ENCODE assay signal across 1 cellular context in the genomic region with DNA sequence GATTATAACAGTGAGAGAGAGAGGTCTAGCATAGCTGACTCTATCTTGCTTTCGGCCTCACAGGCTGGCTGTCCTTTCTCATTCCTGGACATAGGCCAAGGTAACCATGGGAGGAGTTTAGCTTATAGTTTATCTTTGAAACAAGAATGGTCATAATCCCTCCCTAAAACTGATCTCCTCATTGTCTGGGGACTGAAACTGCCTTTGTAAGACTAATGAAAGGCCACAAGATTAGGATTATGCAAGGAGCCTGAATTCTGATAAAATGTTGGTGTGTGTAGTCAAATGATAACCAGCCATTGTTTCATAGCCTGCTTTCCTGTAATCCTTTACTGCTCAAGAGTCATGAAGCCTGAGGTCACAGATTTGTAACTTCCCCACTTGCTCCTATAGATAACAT.
TF ChIP-seq lines count a peak whose summit lies in the region.

No MANE protein-coding gene starts in this region.

TF ChIP-seq in GM23338, 12 proteins besides CTCF, POLR2A, EP300 and RAD21 (continued from another document):
- TF ChIP-seq, protein P1, sequence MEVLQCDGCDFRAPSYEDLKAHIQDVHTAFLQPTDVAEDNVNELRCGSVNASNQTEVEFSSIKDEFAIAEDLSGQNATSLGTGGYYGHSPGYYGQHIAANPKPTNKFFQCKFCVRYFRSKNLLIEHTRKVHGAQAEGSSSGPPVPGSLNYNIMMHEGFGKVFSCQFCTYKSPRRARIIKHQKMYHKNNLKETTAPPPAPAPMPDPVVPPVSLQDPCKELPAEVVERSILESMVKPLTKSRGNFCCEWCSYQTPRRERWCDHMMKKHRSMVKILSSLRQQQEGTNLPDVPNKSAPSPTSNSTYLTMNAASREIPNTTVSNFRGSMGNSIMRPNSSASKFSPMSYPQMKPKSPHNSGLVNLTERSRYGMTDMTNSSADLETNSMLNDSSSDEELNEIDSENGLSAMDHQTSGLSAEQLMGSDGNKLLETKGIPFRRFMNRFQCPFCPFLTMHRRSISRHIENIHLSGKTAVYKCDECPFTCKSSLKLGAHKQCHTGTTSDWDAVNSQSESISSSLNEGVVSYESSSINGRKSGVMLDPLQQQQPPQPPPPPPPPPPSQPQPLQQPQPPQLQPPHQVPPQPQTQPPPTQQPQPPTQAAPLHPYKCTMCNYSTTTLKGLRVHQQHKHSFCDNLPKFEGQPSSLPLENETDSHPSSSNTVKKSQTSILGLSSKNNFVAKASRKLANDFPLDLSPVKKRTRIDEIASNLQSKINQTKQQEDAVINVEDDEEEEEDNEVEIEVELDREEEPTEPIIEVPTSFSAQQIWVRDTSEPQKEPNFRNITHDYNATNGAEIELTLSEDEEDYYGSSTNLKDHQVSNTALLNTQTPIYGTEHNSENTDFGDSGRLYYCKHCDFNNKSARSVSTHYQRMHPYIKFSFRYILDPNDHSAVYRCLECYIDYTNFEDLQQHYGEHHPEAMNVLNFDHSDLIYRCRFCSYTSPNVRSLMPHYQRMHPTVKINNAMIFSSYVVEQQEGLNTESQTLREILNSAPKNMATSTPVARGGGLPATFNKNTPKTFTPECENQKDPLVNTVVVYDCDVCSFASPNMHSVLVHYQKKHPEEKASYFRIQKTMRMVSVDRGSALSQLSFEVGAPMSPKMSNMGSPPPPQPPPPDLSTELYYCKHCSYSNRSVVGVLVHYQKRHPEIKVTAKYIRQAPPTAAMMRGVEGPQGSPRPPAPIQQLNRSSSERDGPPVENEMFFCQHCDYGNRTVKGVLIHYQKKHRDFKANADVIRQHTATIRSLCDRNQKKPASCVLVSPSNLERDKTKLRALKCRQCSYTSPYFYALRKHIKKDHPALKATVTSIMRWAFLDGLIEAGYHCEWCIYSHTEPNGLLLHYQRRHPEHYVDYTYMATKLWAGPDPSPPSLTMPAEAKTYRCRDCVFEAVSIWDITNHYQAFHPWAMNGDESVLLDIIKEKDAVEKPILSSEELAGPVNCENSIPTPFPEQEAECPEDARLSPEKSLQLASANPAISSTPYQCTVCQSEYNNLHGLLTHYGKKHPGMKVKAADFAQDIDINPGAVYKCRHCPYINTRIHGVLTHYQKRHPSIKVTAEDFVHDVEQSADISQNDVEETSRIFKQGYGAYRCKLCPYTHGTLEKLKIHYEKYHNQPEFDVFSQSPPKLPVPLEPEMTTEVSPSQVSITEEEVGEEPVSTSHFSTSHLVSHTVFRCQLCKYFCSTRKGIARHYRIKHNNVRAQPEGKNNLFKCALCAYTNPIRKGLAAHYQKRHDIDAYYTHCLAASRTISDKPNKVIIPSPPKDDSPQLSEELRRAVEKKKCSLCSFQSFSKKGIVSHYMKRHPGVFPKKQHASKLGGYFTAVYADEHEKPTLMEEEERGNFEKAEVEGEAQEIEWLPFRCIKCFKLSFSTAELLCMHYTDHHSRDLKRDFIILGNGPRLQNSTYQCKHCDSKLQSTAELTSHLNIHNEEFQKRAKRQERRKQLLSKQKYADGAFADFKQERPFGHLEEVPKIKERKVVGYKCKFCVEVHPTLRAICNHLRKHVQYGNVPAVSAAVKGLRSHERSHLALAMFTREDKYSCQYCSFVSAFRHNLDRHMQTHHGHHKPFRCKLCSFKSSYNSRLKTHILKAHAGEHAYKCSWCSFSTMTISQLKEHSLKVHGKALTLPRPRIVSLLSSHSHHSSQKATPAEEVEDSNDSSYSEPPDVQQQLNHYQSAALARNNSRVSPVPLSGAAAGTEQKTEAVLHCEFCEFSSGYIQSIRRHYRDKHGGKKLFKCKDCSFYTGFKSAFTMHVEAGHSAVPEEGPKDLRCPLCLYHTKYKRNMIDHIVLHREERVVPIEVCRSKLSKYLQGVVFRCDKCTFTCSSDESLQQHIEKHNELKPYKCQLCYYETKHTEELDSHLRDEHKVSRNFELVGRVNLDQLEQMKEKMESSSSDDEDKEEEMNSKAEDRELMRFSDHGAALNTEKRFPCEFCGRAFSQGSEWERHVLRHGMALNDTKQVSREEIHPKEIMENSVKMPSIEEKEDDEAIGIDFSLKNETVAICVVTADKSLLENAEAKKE (CRISPR knock-in tag; IDR thresholded peaks at IDR 0.05): no peak
- TF ChIP-seq, protein P2, sequence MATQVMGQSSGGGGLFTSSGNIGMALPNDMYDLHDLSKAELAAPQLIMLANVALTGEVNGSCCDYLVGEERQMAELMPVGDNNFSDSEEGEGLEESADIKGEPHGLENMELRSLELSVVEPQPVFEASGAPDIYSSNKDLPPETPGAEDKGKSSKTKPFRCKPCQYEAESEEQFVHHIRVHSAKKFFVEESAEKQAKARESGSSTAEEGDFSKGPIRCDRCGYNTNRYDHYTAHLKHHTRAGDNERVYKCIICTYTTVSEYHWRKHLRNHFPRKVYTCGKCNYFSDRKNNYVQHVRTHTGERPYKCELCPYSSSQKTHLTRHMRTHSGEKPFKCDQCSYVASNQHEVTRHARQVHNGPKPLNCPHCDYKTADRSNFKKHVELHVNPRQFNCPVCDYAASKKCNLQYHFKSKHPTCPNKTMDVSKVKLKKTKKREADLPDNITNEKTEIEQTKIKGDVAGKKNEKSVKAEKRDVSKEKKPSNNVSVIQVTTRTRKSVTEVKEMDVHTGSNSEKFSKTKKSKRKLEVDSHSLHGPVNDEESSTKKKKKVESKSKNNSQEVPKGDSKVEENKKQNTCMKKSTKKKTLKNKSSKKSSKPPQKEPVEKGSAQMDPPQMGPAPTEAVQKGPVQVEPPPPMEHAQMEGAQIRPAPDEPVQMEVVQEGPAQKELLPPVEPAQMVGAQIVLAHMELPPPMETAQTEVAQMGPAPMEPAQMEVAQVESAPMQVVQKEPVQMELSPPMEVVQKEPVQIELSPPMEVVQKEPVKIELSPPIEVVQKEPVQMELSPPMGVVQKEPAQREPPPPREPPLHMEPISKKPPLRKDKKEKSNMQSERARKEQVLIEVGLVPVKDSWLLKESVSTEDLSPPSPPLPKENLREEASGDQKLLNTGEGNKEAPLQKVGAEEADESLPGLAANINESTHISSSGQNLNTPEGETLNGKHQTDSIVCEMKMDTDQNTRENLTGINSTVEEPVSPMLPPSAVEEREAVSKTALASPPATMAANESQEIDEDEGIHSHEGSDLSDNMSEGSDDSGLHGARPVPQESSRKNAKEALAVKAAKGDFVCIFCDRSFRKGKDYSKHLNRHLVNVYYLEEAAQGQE (IDR thresholded peaks at IDR 0.05; ENCODE audit: unreplicated experiment): no peak
- TF ChIP-seq EZH2 (IDR thresholded peaks at IDR 0.05; ENCODE audit: low read depth, unreplicated experiment) (no peak), STAT1 (IDR thresholded peaks at IDR 0.05; ENCODE audit: unreplicated experiment) (no peak), EZH2phosphoT487 (IDR thresholded peaks at IDR 0.05; ENCODE audit: unreplicated experiment) (no peak)
- TF ChIP-seq, protein P3, sequence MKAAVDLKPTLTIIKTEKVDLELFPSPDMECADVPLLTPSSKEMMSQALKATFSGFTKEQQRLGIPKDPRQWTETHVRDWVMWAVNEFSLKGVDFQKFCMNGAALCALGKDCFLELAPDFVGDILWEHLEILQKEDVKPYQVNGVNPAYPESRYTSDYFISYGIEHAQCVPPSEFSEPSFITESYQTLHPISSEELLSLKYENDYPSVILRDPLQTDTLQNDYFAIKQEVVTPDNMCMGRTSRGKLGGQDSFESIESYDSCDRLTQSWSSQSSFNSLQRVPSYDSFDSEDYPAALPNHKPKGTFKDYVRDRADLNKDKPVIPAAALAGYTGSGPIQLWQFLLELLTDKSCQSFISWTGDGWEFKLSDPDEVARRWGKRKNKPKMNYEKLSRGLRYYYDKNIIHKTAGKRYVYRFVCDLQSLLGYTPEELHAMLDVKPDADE (IDR thresholded peaks at IDR 0.05): no peak
